ENCODE assay signal across 8 cellular contexts in genomic region chr17:11644265-11645212, GRCh38. TPM values are rescaled to one million over a fixed set of nuclear protein-coding genes. Genes with fewer than 3 reads are reported as not detected.
DNase-seq lines count a peak whose midpoint lies in the region; ATAC-seq and TF ChIP-seq lines count a peak whose summit lies in the region.

No MANE protein-coding gene starts in this region.

- no peak for TF ChIP-seq EP300 in gastroesophageal sphincter (IDR thresholded peaks at IDR 0.05)

- no peaks in the 10 kb centered on the region for H3K36me3 ChIP-seq in CD8-positive, alpha-beta T cell (ENCODE audit: insufficient read depth, low read length)
- H3K36me3 ChIP-seq in gastroesophageal sphincter: no peaks in the 10 kb centered on the region

- H3K27me3 ChIP-seq in CD8-positive, alpha-beta T cell (ENCODE audit: insufficient read depth, low read length): no peaks in the 10 kb centered on the region
- H3K27me3 ChIP-seq in gastroesophageal sphincter: peaks cover 6% of the 10 kb centered on the region

- no peaks in the 10 kb centered on the region for H3K9me3 ChIP-seq in CD8-positive, alpha-beta T cell (ENCODE audit: low read length)
- no peaks in the 10 kb centered on the region for H3K9me3 ChIP-seq in gastroesophageal sphincter

- peak in 3 of 7 experiments; percentile 18 to 26 (median 21) for DNase-seq in CD8-positive, alpha-beta T cell
- DNase-seq in HEK293T (ENCODE audit: extremely low spot score): peak; percentile 71
- peak; percentile 29 to 49 for DNase-seq in NCI-H524 (lab: John Stamatoyannopoulos, UW)
- DNase-seq in activated T-cell treated with anti-CD3 and anti-CD28 coated beads, Interleukin-2, amount 50 U/mL, for 24 hours: peak; percentile 31
- DNase-seq in osteocyte (ENCODE audit: extremely low spot score, unreplicated experiment): no peak

- CTCF ChIA-PET in CD8-positive, alpha-beta T cell (lab: Charles Lee): interaction anchor here (0.9 to 1.5 kb wide), 3 partner anchors 10 to 38 kb away, joined by 3 to 4 read pairs (median 4); no protein-coding TSS in a partner anchor
- CTCF ChIA-PET in HEK293T (lab: Yijun Ruan, JAX): interaction anchor here (0.6 to 1.6 kb wide), 6 partner anchors 9 to 268 kb away, joined by 3 to 8 read pairs (median 4); no protein-coding TSS in a partner anchor

- H3K36me3 Mint-ChIP-seq in CD8-positive, alpha-beta T cell: no peaks in the 10 kb centered on the region
- H3K36me3 Mint-ChIP-seq in activated T-cell treated with anti-CD3 and anti-CD28 coated beads, Interleukin-2, amount 50 U/mL, for 24 hours (ENCODE audit: low read depth): no peaks in the 10 kb centered on the region
- H3K36me3 Mint-ChIP-seq in osteocyte (ENCODE audit: unreplicated experiment): no peaks in the 10 kb centered on the region

- H3K9me3 Mint-ChIP-seq in CD8-positive, alpha-beta T cell: no peaks in the 10 kb centered on the region
- no peaks in the 10 kb centered on the region for H3K9me3 Mint-ChIP-seq in activated T-cell treated with anti-CD3 and anti-CD28 coated beads, Interleukin-2, amount 50 U/mL, for 24 hours
- no peaks in the 10 kb centered on the region for H3K9me3 Mint-ChIP-seq in osteocyte (ENCODE audit: unreplicated experiment)

- WGBS in gastroesophageal sphincter (ENCODE audit: low coverage in 1 of 2), 2 donors: 3 to 33% methylated on average over 9 to 18 of the region's 18 CpGs

- H3K4me1 Mint-ChIP-seq in CD8-positive, alpha-beta T cell (ENCODE audit: low read depth): peaks cover 4% of the 10 kb centered on the region
- H3K4me1 Mint-ChIP-seq in activated T-cell treated with anti-CD3 and anti-CD28 coated beads, Interleukin-2, amount 50 U/mL, for 24 hours (ENCODE audit: low read depth): no peaks in the 10 kb centered on the region
- no peaks in the 10 kb centered on the region for H3K4me1 Mint-ChIP-seq in osteocyte (ENCODE audit: unreplicated experiment)

- H3K27ac Mint-ChIP-seq in CD8-positive, alpha-beta T cell: no peak overlapping the region
- no peak overlapping the region for H3K27ac Mint-ChIP-seq in activated T-cell treated with anti-CD3 and anti-CD28 coated beads, Interleukin-2, amount 50 U/mL, for 24 hours
- no peak overlapping the region for H3K27ac Mint-ChIP-seq in osteocyte (ENCODE audit: unreplicated experiment)

- intact Hi-C loops in CD8-positive, alpha-beta T cell (cut with DNase I, micrococcal nuclease): loop anchor here in 1 of 2 experiments (5.0 kb wide), 1 partner anchor 997 kb away; no protein-coding TSS in a partner anchor

- H3K4me3 Mint-ChIP-seq in CD8-positive, alpha-beta T cell: no peak overlapping the region
- no peak overlapping the region for H3K4me3 Mint-ChIP-seq in activated T-cell treated with anti-CD3 and anti-CD28 coated beads, Interleukin-2, amount 50 U/mL, for 24 hours
- no peak overlapping the region for H3K4me3 Mint-ChIP-seq in osteocyte (ENCODE audit: unreplicated experiment)

- POLR2A ChIA-PET in CD8-positive, alpha-beta T cell (lab: Charles Lee): no interaction called here
- POLR2A ChIA-PET in HEK293T (lab: Yijun Ruan, JAX): no interaction called here

- no peak for ATAC-seq in CD8-positive, alpha-beta T cell
- peak; percentile 40 for ATAC-seq in gastroesophageal sphincter
- ATAC-seq in GM19397 (IDR thresholded peaks at IDR 0.05; ENCODE audit: unreplicated experiment): no peak
- no peak for ATAC-seq in GM21381 (IDR thresholded peaks at IDR 0.05; ENCODE audit: unreplicated experiment)

- H3K4me3 ChIP-seq in CD8-positive, alpha-beta T cell (ENCODE audit: low read depth, low read length): no peak overlapping the region
- H3K4me3 ChIP-seq in gastroesophageal sphincter: no peak overlapping the region

- no peak overlapping the region for H3K27ac ChIP-seq in CD8-positive, alpha-beta T cell (ENCODE audit: low read depth, low read length)
- no peak overlapping the region for H3K27ac ChIP-seq in gastroesophageal sphincter

- peak; percentile 33 for TF ChIP-seq CTCF in CD8-positive, alpha-beta T cell (IDR thresholded peaks at IDR 0.05)
- peak; percentile 64 to 81 (median 71) for TF ChIP-seq CTCF in gastroesophageal sphincter (IDR thresholded peaks at IDR 0.05)
- TF ChIP-seq CTCF in osteocyte (IDR thresholded peaks at IDR 0.05): peak; percentile 87

- no peak for TF ChIP-seq POLR2A in gastroesophageal sphincter (IDR thresholded peaks at IDR 0.05)

- H3K27me3 Mint-ChIP-seq in CD8-positive, alpha-beta T cell (ENCODE audit: low read depth): no peaks in the 10 kb centered on the region
- no peaks in the 10 kb centered on the region for H3K27me3 Mint-ChIP-seq in activated T-cell treated with anti-CD3 and anti-CD28 coated beads, Interleukin-2, amount 50 U/mL, for 24 hours
- H3K27me3 Mint-ChIP-seq in osteocyte (ENCODE audit: unreplicated experiment): no peaks in the 10 kb centered on the region

- no peaks in the 10 kb centered on the region for H3K4me1 ChIP-seq in CD8-positive, alpha-beta T cell (ENCODE audit: insufficient read depth, low read length)
- peaks cover 0 to 5% (median 0%) of the 10 kb centered on the region in 3 donors for H3K4me1 ChIP-seq in gastroesophageal sphincter

TF ChIP-seq in HEK293T, 16 proteins besides CTCF, POLR2A, EP300 and RAD21:
- no peak for TF ChIP-seq SP1 (IDR thresholded peaks at IDR 0.05)

RNA-seq across cellular contexts. Expression of gene DNAH9, which starts 46.3 kb away (rescaled TPM):
- total RNA-seq in CD8-positive, alpha-beta T cell: not detected
- total RNA-seq in gastroesophageal sphincter (under 1 TPM in 3 of 4 donors, not detected in 1; 0.12 to 0.15 (median 0.13) TPM), osteocyte (not detected in 2 replicates)

Comparison
In these comparisons a context has a peak if more than half of its experiments do, and no peak if none do; other contexts are left out.
1. CTCF ChIP-seq: peak in every context shown above with its lines; median percentile 87 in osteocyte; 71 in gastroesophageal sphincter; 33 in CD8-positive, alpha-beta T cell.